21 cellular contexts compared by ENCODE assay signal in the genomic region with DNA sequence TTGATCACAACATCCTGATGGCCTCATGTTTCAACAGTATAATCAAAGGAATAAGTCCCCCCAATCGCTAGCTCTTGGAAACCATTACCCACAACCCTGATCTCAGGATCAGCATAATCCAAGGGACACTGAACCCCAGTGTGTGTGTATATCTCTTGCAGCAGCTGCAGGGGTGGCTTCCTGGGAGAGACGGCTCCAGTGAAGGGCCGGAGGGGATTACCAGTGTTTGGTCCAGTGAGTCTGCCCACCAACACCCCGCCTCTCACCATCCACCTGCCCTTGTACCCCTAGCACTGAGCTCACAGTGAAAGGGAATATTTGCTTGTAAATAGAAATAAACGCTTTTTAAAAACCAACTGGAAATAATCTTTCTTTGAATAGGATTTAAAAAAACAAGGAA.
DNase-seq lines count a peak whose midpoint lies in the region; ATAC-seq and TF ChIP-seq lines count a peak whose summit lies in the region.
"Had no signal": no experiment of that assay in that cellular context is flagged by ENCODE, and none has a peak within 500 bp of the region (broad histone marks: within the 10 kb centered on the region; RNA-seq: fewer than 3 reads in every experiment).

No MANE protein-coding gene starts in this region.

- no peaks in the 10 kb centered on the region for H3K9me3 ChIP-seq in CD4-positive, alpha-beta T cell (ENCODE audit: control insufficient read depth, low read length)
- H3K9me3 ChIP-seq: mucosa of descending colon had no signal

- no peak for TF ChIP-seq CTCF in CD4-positive, alpha-beta T cell (IDR thresholded peaks at IDR 0.05)
- TF ChIP-seq CTCF in GM13976 (IDR thresholded peaks at IDR 0.05; ENCODE audit: borderline replicate concordance, control extremely low read depth, extremely low read depth, insufficient read depth, missing control alignments) = no peak

- POLR2A ChIA-PET in CD4-positive, alpha-beta T cell (lab: Charles Lee) = interaction anchor here (1.3 to 1.4 kb wide), 3 partner anchors 16 to 30 kb away, joined by 3 read pairs; no protein-coding TSS in a partner anchor

- H3K4me1 Mint-ChIP-seq in CD4-positive, alpha-beta T cell (ENCODE audit: low read depth) = peaks cover 93% of the 10 kb centered on the region
- peaks cover 81% of the 10 kb centered on the region for H3K4me1 Mint-ChIP-seq in stimulated activated effector memory CD8-positive, alpha-beta T cell treated with anti-CD3 and anti-CD28 coated beads, Interleukin-12 subunit alpha, Interleukin-12 subunit beta, amount 100 ng/mL, for 72 hours

- peaks cover 48% of the 10 kb centered on the region for H3K36me3 Mint-ChIP-seq in CD4-positive, alpha-beta T cell (ENCODE audit: low read depth)
- peaks cover 86% of the 10 kb centered on the region for H3K36me3 Mint-ChIP-seq in stimulated activated effector memory CD8-positive, alpha-beta T cell treated with anti-CD3 and anti-CD28 coated beads, Interleukin-12 subunit alpha, Interleukin-12 subunit beta, amount 100 ng/mL, for 72 hours

- no peak overlapping the region for H3K27ac ChIP-seq in CD4-positive, alpha-beta T cell (ENCODE audit: low read depth, low read length)
- peak overlapping the region; percentile 50 for H3K27ac ChIP-seq in angular gyrus (ENCODE audit: low read depth, low read length)
- H3K27ac ChIP-seq in layer of hippocampus (ENCODE audit: low read depth, low read length) = peak overlapping the region; percentile 39
- H3K27ac ChIP-seq: neural progenitor cell had no signal

- H3K27ac Mint-ChIP-seq in CD4-positive, alpha-beta T cell = peak overlapping the region; percentile 87
- peak overlapping the region; percentile 95 for H3K27ac Mint-ChIP-seq in stimulated activated effector memory CD8-positive, alpha-beta T cell treated with anti-CD3 and anti-CD28 coated beads, Interleukin-12 subunit alpha, Interleukin-12 subunit beta, amount 100 ng/mL, for 72 hours
- H3K27ac Mint-ChIP-seq: endodermal cell, H9, neural progenitor cell had no signal

- intact Hi-C loops in CD4-positive, alpha-beta T cell (cut with DNase I, micrococcal nuclease) = no loop called here

- no peak overlapping the region for H3K4me3 Mint-ChIP-seq in CD4-positive, alpha-beta T cell
- H3K4me3 Mint-ChIP-seq in stimulated activated effector memory CD8-positive, alpha-beta T cell treated with anti-CD3 and anti-CD28 coated beads, Interleukin-12 subunit alpha, Interleukin-12 subunit beta, amount 100 ng/mL, for 72 hours = no peak overlapping the region
- H3K4me3 Mint-ChIP-seq: endodermal cell; H9; neural progenitor cell; T-helper 1 cell treated with Interleukin-12 subunit alpha and Interleukin-12 subunit beta and Interleukin-4 antibody, amounts not matched to agents 30 μg/mL and 1 μg/mL, for 36 hours had no signal

- no peaks in the 10 kb centered on the region for H3K27me3 Mint-ChIP-seq in CD4-positive, alpha-beta T cell

- H3K9me3 Mint-ChIP-seq in CD4-positive, alpha-beta T cell = no peaks in the 10 kb centered on the region
- no peaks in the 10 kb centered on the region for H3K9me3 Mint-ChIP-seq in stimulated activated effector memory CD8-positive, alpha-beta T cell treated with anti-CD3 and anti-CD28 coated beads, Interleukin-12 subunit alpha, Interleukin-12 subunit beta, amount 100 ng/mL, for 72 hours
- H3K9me3 Mint-ChIP-seq: endodermal cell; H9; neural progenitor cell; T-helper 1 cell treated with Interleukin-12 subunit alpha and Interleukin-12 subunit beta and Interleukin-4 antibody, amounts not matched to agents 30 μg/mL and 1 μg/mL, for 36 hours had no signal

- DNase-seq in CD4-positive, alpha-beta T cell = no peak
- DNase-seq in stimulated activated effector memory CD8-positive, alpha-beta T cell treated with anti-CD3 and anti-CD28 coated beads, Interleukin-12 subunit alpha, Interleukin-12 subunit beta, amount 100 ng/mL, for 72 hours (ENCODE audit: low spot score in 2 of 2) = no peak
- DNase-seq in COR-L47 (lab: John Stamatoyannopoulos, UW) = no peak
- DNase-seq in GM13976 (ENCODE audit: low spot score) = no peak
- DNase-seq in NCI-H1105 (lab: John Stamatoyannopoulos, UW) = no peak
- DNase-seq: activated CD4-positive, alpha-beta T cell treated with anti-CD3 and anti-CD28 coated beads, Interleukin-2, amount 50 U/mL, for 48 hours; activated CD8-positive, alpha-beta memory T cell treated with anti-CD3 and anti-CD28 coated beads, Interleukin-2, amount 50 U/mL, for 48 hours; activated effector memory CD4-positive, alpha-beta T cell treated with Interleukin-2 at 50 U/mL for 16 hours; endodermal cell; GDM1; H9; MM.1S; NCI-H2171; NCI-H526 had no signal

- CTCF ChIA-PET in CD4-positive, alpha-beta T cell (lab: Charles Lee) = interaction anchor here (0.7 to 1.6 kb wide), 2 partner anchors 8 to 25 kb away, joined by 3 read pairs; no protein-coding TSS in a partner anchor

- no peaks in the 10 kb centered on the region for H3K27me3 ChIP-seq in CD4-positive, alpha-beta T cell (ENCODE audit: control insufficient read depth, insufficient read depth, low read length)
- no peaks in the 10 kb centered on the region for H3K27me3 ChIP-seq in layer of hippocampus (ENCODE audit: control insufficient read depth, insufficient read depth, low read length)
- H3K27me3 ChIP-seq: neural progenitor cell had no signal

- in situ Hi-C loops in GM13976 (cut with MboI; ENCODE audit: low sequenced_read_pairs, unreplicated experiment) = no loop called here

- ATAC-seq in CD4-positive, alpha-beta T cell (ENCODE audit: poor library complexity) = no peak
- no peak for ATAC-seq in stimulated activated effector memory CD8-positive, alpha-beta T cell treated with anti-CD3 and anti-CD28 coated beads, Interleukin-12 subunit alpha, Interleukin-12 subunit beta, amount 100 ng/mL, for 72 hours
- no peak for ATAC-seq in GM19455 (IDR thresholded peaks at IDR 0.05; ENCODE audit: unreplicated experiment)
- ATAC-seq: K562 had no signal
